In genomic region chr5:154541553-154541952, GRCh38 we compare ENCODE assay signal across 18 cellular contexts.
DNase-seq lines count a peak whose midpoint lies in the region; FAIRE-seq and TF ChIP-seq lines count a peak whose summit lies in the region.
"Had no signal": no experiment of that assay in that cellular context is flagged by ENCODE, and none has a peak within 500 bp of the region (broad histone marks: within the 10 kb centered on the region; RNA-seq: fewer than 3 reads in every experiment).

No MANE protein-coding gene starts in this region.

- no peak for FAIRE-seq in RCC 7860 (lab: Jason Lieb, UNC)
- FAIRE-seq: GM18507 had no signal

- no peaks in the 10 kb centered on the region; the same call in 1 of the 2 replicates for H3K4me1 ChIP-seq in HEK293 (ENCODE audit: control insufficient read depth, insufficient read depth, low read length)
- H3K4me1 ChIP-seq in mesodermal cell (ENCODE audit: control insufficient read depth, insufficient read depth, low read length, poor library complexity, severe bottlenecking): peaks cover 14% of the 10 kb centered on the region
- H3K4me1 ChIP-seq: gastroesophageal sphincter had no signal

- TF ChIP-seq CTCF in HEK293 (tag by site-specific recombination; IDR thresholded peaks at IDR 0.05) (no peak), astrocyte of the cerebellum (IDR thresholded peaks at IDR 0.05; ENCODE audit: low read depth, low read length, missing control alignments) (peak; percentile 26)

- 48 to 55% methylated on average over 9 to 10 of the region's 11 CpGs for WGBS in mesodermal cell (ENCODE audit: insufficient coverage in 2 of 2), 2 experiments

- H3K9me3 ChIP-seq in HEK293 (ENCODE audit: control insufficient read depth, insufficient read depth, low read depth, low read length) (no peaks in the 10 kb centered on the region), mesodermal cell (ENCODE audit: control insufficient read depth, low read length) (no peaks in the 10 kb centered on the region)
- H3K9me3 ChIP-seq: gastroesophageal sphincter had no signal

- CTCF ChIA-PET in HEK293 (lab: Yijun Ruan, JAX): interaction anchor here (0.8 to 1.1 kb wide), 4 partner anchors 10 to 21 kb away, joined by 3 to 4 read pairs (median 4); no protein-coding TSS in a partner anchor

- POLR2A ChIA-PET in HEK293 (lab: Yijun Ruan, JAX): no interaction called here

- H3K36me3 ChIP-seq in HEK293 (ENCODE audit: control insufficient read depth in 2 of 2, insufficient read depth in 1 of 2, low read length in 2 of 2): no peaks in the 10 kb centered on the region
- no peaks in the 10 kb centered on the region for H3K36me3 ChIP-seq in mesodermal cell (ENCODE audit: control insufficient read depth, insufficient read depth, low read length)
- H3K36me3 ChIP-seq: cardiac muscle cell, gastroesophageal sphincter had no signal

- H3K4me3 ChIP-seq in HEK293 (ENCODE audit: low read depth, low read length) (no peak overlapping the region), astrocyte of the cerebellum (ENCODE audit: low read depth, low read length) (no peak overlapping the region), mesodermal cell (ENCODE audit: extremely low read depth, insufficient read depth, low read length, poor library complexity, severe bottlenecking) (no peak overlapping the region)
- H3K4me3 ChIP-seq: cardiac muscle cell, gastroesophageal sphincter had no signal

- H3K27ac ChIP-seq in HEK293 (ENCODE audit: extremely low read depth, low read depth, low read length): no peak overlapping the region
- H3K27ac ChIP-seq in mesodermal cell (ENCODE audit: low read depth, low read length, severe bottlenecking): peak overlapping the region; percentile 41
- H3K27ac ChIP-seq: cardiac muscle cell, gastroesophageal sphincter had no signal

- DNase-seq in ELF-1 (ENCODE audit: low read depth, low spot score) (peak; percentile 85), astrocyte of the cerebellum (ENCODE audit: low read depth) (no peak), NCI-H2107 (lab: John Stamatoyannopoulos, UW) (no peak), NCI-H526 (lab: John Stamatoyannopoulos, UW) (no peak), RCC 7860 (ENCODE audit: low spot score) (no peak), Ammon's horn (ENCODE audit: low spot score) (no peak)
- DNase-seq: activated CD8-positive, alpha-beta T cell treated with anti-CD3 and anti-CD28 coated beads for 36 hours; activated gamma-delta T cell; CD4-positive, alpha-beta T cell; GF-D8; NCI-H1694 treated with DMSO at 0.1 percent for 48 hours; stimulated activated CD4-positive, alpha-beta T cell treated with anti-CD3 and anti-CD28 coated beads, Interleukin-4, amount 100 ng/mL, for 4 hours; stimulated activated naive B cell treated with anti-CD40 and anti-IgM and Interleukin-4, amounts not matched to agents 10 μg/mL and 1 μg/mL and 100 μg/mL, for 72 hours had no signal

- in situ Hi-C loops in astrocyte of the cerebellum (cut with HindIII; ENCODE audit: low sequenced_read_pairs): no loop called here

TF ChIP-seq in HEK293, 187 proteins besides CTCF, POLR2A, EP300 and RAD21:
- TF ChIP-seq ZNF670 (tag by site-specific recombination; IDR thresholded peaks at IDR 0.05; ENCODE audit: low read depth) (no peak), ZNF280C (tag by site-specific recombination; IDR thresholded peaks at IDR 0.05) (no peak), EGR2 (tag by site-specific recombination; IDR thresholded peaks at IDR 0.05; ENCODE audit: low read depth) (no peak), SP7 (tag by site-specific recombination; IDR thresholded peaks at IDR 0.05) (peak; percentile 35; the same call in 1 of the 2 replicates), ZNF521 (tag by site-specific recombination; IDR thresholded peaks at IDR 0.05) (no peak), ZIC2 (tag by site-specific recombination; IDR thresholded peaks at IDR 0.05) (peak; percentile 80), ZNF155 (tag by site-specific recombination; IDR thresholded peaks at IDR 0.05) (no peak)
